ENCODE assay signal across 3 cellular contexts in the genomic region with DNA sequence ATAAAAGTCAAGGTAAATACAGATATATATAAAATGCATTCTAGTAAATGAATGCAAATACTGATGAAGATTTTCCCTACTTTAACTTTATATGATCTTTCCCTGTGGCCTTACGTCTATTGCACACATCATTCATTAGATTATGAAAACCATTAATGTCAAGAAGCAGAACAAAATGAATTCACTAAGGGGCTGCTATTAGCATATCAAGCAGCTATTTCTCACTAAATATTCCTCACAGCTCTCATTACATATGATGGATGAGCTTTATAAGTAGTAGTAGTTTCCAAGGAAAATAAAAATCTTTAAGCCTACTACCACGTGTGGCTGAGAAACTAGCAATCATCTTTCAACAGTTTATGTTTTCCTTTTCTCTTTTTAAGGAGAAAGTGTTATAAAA.
"Had no signal": no experiment of that assay in that cellular context is flagged by ENCODE, and none has a peak within 500 bp of the region (broad histone marks: within the 10 kb centered on the region; RNA-seq: fewer than 3 reads in every experiment).

No MANE protein-coding gene starts in this region.

- DNase-seq: GDM1, GF-D8 had no signal

- H3K4me3 ChIP-seq: GM12878 had no signal
